19 cellular contexts compared by ENCODE assay signal in genomic region chr10:80281784-80282505, GRCh38. TPM values are rescaled to one million over a fixed set of nuclear protein-coding genes. Genes with fewer than 3 reads are reported as not detected.
"Had no signal": no experiment of that assay in that cellular context is flagged by ENCODE, and none has a peak within 500 bp of the region (broad histone marks: within the 10 kb centered on the region; RNA-seq: fewer than 3 reads in every experiment).

No MANE protein-coding gene starts in this region.

- H3K36me3 ChIP-seq: brain microvascular endothelial cell, vagina had no signal

- H3K27me3 ChIP-seq: brain microvascular endothelial cell, testis, vagina had no signal

- H3K27me3 Mint-ChIP-seq: activated naive CD4-positive, alpha-beta T cell treated with anti-CD3 and anti-CD28 coated beads, Interleukin-2, amount 50 U/mL, for 24 hours had no signal

- H3K27ac ChIP-seq: brain microvascular endothelial cell, dorsolateral prefrontal cortex, testis, vagina had no signal

- ATAC-seq: activated CD4-positive, alpha-beta T cell treated with anti-CD3 and anti-CD28 coated beads for 36 hours; left cardiac atrium; mucosa of descending colon; natural killer cell had no signal

- H3K4me1 Mint-ChIP-seq: activated CD4-positive, alpha-beta T cell treated with anti-CD3 and anti-CD28 coated beads for 36 hours; activated naive CD4-positive, alpha-beta T cell treated with anti-CD3 and anti-CD28 coated beads, Interleukin-2, amount 50 U/mL, for 24 hours; immature natural killer cell; natural killer cell had no signal

- H3K4me1 ChIP-seq: vagina had no signal

- DNase-seq: activated CD4-positive, alpha-beta T cell treated with anti-CD3 and anti-CD28 coated beads for 36 hours; brain microvascular endothelial cell; dorsolateral prefrontal cortex; immature natural killer cell; left cardiac atrium; mammary epithelial cell; mucosa of descending colon; natural killer cell; occipital lobe; stimulated activated CD4-positive, alpha-beta T cell treated with anti-CD3 and anti-CD28 coated beads, Interleukin-4, amount 100 ng/mL, for 24 hours; T1000; testis had no signal

- H3K36me3 Mint-ChIP-seq: activated naive CD4-positive, alpha-beta T cell treated with anti-CD3 and anti-CD28 coated beads, Interleukin-2, amount 50 U/mL, for 24 hours; immature natural killer cell; natural killer cell had no signal

- H3K9me3 Mint-ChIP-seq: activated naive CD4-positive, alpha-beta T cell treated with anti-CD3 and anti-CD28 coated beads, Interleukin-2, amount 50 U/mL, for 24 hours; immature natural killer cell; natural killer cell; stimulated activated naive CD8-positive, alpha-beta T cell treated with anti-CD3 and anti-CD28 coated beads, Interleukin-15, Interleukin-2, amounts not matched to agents 100 ng/mL and 50 ng/mL, for 24 hours had no signal

- H3K9me3 ChIP-seq: mucosa of descending colon, testis, vagina had no signal

- H3K4me3 Mint-ChIP-seq: activated CD4-positive, alpha-beta T cell treated with anti-CD3 and anti-CD28 coated beads for 36 hours; activated naive CD4-positive, alpha-beta T cell treated with anti-CD3 and anti-CD28 coated beads, Interleukin-2, amount 50 U/mL, for 24 hours; immature natural killer cell; natural killer cell; stimulated activated naive CD8-positive, alpha-beta T cell treated with anti-CD3 and anti-CD28 coated beads, Interleukin-15, Interleukin-2, amounts not matched to agents 100 ng/mL and 50 ng/mL, for 24 hours had no signal

- H3K27ac Mint-ChIP-seq: activated CD4-positive, alpha-beta T cell treated with anti-CD3 and anti-CD28 coated beads for 36 hours; activated naive CD4-positive, alpha-beta T cell treated with anti-CD3 and anti-CD28 coated beads, Interleukin-2, amount 50 U/mL, for 24 hours; immature natural killer cell; natural killer cell; stimulated activated naive CD8-positive, alpha-beta T cell treated with anti-CD3 and anti-CD28 coated beads, Interleukin-15, Interleukin-2, amounts not matched to agents 100 ng/mL and 50 ng/mL, for 24 hours had no signal

- H3K4me3 ChIP-seq: dorsolateral prefrontal cortex, mucosa of descending colon, testis, vagina had no signal

RNA-seq across cellular contexts. Expression of gene MAT1A, which starts 7.5 kb away (rescaled TPM):
- total RNA-seq: activated CD4-positive, alpha-beta T cell treated with anti-CD3 and anti-CD28 coated beads for 36 hours; activated CD8-positive, alpha-beta memory T cell treated with anti-CD3 and anti-CD28 coated beads for 36 hours; cerebellum; glomerular endothelial cell; natural killer cell; occipital lobe; pulmonary artery endothelial cell; vagina had no signal
- polyA plus RNA-seq: immature natural killer cell had no signal
